ENCODE assay signal across 9 cellular contexts in the genomic region with DNA sequence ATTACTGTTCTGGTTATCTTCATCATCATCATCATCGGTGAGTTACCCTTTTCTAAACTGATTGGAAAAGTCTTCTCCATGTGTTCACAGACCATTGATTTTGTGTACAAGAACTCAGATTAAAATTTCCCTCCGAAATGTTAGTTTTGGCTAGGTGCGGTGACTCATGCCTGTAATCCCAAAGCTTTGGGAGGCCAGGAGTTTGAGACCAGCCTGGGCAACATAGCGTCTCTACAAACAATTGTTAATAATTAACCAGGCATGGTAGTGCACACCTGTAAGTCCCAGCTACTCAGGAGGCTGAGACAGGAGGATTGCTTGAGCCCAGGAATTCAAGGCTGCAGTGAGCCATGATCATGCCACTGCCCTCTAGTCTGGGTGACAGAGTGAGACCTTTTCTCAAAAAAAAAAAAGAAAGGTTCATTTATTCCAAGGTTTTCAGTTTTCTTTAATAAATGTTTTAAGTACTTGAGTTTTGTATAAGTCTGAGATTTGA.
"Had no signal": no experiment of that assay in that cellular context is flagged by ENCODE, and none has a peak within 500 bp of the region (broad histone marks: within the 10 kb centered on the region; RNA-seq: fewer than 3 reads in every experiment).

No MANE protein-coding gene starts in this region.

- H3K9ac ChIP-seq: GM23248 had no signal

- H3K9me3 ChIP-seq: HAP-1 had no signal

- H3K4me3 ChIP-seq: GM23248, HAP-1, K562 had no signal

- H2AFZ ChIP-seq: GM23248 had no signal

- FAIRE-seq: K562 had no signal

- H3K27ac ChIP-seq: GM23248, HL-60 had no signal

- ATAC-seq: HCT116, K562 had no signal

- H3K4me1 ChIP-seq: HAP-1 had no signal

- DNase-seq: GM23248, GOT3, H7, IMR-90, KG1 had no signal
